In the genomic region with DNA sequence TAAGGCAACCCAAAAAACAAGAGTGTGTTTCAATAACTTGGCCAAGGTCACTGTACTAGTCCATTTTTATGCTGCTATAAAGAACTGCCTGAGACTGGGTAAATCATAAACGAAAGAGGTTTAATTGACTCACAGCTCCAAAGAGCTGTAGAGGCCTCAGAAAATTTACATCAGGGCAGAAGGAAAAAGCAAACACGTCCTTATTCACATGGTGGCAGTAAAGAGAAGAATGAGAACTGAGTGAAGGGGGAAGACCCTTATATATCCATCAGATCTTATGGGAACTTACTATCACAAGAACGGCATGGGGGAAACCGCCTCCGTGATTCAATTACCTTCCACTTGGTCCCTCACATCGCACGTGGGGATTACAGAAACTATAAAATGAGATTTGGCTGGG, we compare ENCODE assay signal across 1 cellular context.
TF ChIP-seq lines count a peak whose summit lies in the region.

No MANE protein-coding gene starts in this region.

TF ChIP-seq in SK-N-SH treated with all-trans-retinoic acid at 6 μM for 48 hours, 23 proteins besides CTCF, POLR2A, EP300 and RAD21 (continued from another document):
- TF ChIP-seq, protein P1, sequence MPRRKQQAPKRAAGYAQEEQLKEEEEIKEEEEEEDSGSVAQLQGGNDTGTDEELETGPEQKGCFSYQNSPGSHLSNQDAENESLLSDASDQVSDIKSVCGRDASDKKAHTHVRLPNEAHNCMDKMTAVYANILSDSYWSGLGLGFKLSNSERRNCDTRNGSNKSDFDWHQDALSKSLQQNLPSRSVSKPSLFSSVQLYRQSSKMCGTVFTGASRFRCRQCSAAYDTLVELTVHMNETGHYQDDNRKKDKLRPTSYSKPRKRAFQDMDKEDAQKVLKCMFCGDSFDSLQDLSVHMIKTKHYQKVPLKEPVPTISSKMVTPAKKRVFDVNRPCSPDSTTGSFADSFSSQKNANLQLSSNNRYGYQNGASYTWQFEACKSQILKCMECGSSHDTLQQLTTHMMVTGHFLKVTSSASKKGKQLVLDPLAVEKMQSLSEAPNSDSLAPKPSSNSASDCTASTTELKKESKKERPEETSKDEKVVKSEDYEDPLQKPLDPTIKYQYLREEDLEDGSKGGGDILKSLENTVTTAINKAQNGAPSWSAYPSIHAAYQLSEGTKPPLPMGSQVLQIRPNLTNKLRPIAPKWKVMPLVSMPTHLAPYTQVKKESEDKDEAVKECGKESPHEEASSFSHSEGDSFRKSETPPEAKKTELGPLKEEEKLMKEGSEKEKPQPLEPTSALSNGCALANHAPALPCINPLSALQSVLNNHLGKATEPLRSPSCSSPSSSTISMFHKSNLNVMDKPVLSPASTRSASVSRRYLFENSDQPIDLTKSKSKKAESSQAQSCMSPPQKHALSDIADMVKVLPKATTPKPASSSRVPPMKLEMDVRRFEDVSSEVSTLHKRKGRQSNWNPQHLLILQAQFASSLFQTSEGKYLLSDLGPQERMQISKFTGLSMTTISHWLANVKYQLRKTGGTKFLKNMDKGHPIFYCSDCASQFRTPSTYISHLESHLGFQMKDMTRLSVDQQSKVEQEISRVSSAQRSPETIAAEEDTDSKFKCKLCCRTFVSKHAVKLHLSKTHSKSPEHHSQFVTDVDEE (CRISPR knock-in tag; IDR thresholded peaks at IDR 0.05) = no peak
- TF ChIP-seq PPARA (CRISPR knock-in tag; IDR thresholded peaks at IDR 0.05; ENCODE audit: borderline replicate concordance) (no peak), ISL1 (CRISPR knock-in tag; IDR thresholded peaks at IDR 0.05) (no peak)
